Comparison of ENCODE assay signal across 1 cellular context in genomic region chr20:57749131-57749690, GRCh38.
TF ChIP-seq lines count a peak whose summit lies in the region.

No MANE protein-coding gene starts in this region.

TF ChIP-seq in SK-N-SH treated with all-trans-retinoic acid at 6 μM for 48 hours, 23 proteins besides CTCF, POLR2A, EP300 and RAD21 (continued from another document):
- TF ChIP-seq CSRNP3 (CRISPR knock-in tag; IDR thresholded peaks at IDR 0.05): no peak
- TF ChIP-seq POU6F1 (CRISPR knock-in tag; IDR thresholded peaks at IDR 0.05; ENCODE audit: borderline replicate concordance, low read depth): no peak
- no peak for TF ChIP-seq ZC3H10 (CRISPR knock-in tag; IDR thresholded peaks at IDR 0.05)
- 0 out of 2 replicates have a peak, but pooled peaks have one; percentile 45 for TF ChIP-seq ZNF565 (CRISPR knock-in tag; conservative IDR thresholded peaks at IDR 0.05; ENCODE audit: low read depth)
- TF ChIP-seq RARB (CRISPR knock-in tag; IDR thresholded peaks at IDR 0.05): no peak
- TF ChIP-seq TSHZ2 (CRISPR knock-in tag; IDR thresholded peaks at IDR 0.05): peak; percentile 88
- no peak for TF ChIP-seq ZNF8 (CRISPR knock-in tag; IDR thresholded peaks at IDR 0.05)
- TF ChIP-seq TCF4 (CRISPR knock-in tag; IDR thresholded peaks at IDR 0.05; ENCODE audit: borderline replicate concordance): no peak
- TF ChIP-seq TOX (CRISPR knock-in tag; IDR thresholded peaks at IDR 0.05; ENCODE audit: borderline replicate concordance): no peak
- TF ChIP-seq PPARA (CRISPR knock-in tag; IDR thresholded peaks at IDR 0.05; ENCODE audit: borderline replicate concordance): 0 out of 2 replicates have a peak, but pooled peaks have one; percentile 74
- TF ChIP-seq OSR1 (CRISPR knock-in tag; IDR thresholded peaks at IDR 0.05): no peak
